Comparison of ENCODE assay signal across 9 cellular contexts in the genomic region with DNA sequence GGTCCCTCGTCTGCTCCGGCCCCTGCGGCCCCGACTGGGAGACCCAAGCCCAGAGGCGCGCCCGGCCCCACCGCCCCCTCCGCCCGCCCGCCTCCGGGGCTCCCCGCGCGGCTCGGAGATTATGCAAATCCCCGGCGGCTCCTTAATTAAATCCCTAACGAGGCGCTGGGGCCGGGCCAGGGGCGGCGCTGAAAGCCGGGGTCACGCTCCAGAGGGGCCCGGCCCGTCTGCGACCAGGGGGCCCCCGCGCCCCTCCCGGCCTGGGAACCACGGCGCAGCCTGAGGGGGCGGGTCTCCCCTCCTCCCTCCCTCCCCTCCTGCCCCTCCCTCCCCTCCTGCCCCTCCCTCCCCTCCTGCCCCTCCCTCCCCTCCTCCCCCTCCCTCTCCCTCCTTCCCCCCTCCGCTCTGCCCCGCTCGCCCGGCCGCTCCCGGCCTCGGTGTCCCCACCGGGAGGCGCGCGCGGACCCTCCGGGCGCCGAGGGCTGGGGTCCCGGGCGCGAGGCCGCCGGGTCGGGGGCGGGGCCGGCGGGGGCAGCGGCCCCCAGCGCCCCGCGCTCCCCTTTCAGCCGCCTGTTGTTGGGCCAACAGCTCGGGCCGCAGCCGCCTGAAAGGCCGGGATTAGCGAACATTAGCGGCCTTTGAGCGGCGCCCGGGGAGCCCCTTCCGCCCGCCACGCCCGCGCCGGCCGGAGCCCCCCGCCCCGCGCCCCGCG. TPM values are rescaled to one million over a fixed set of nuclear protein-coding genes. Genes with fewer than 3 reads are reported as not detected.
DNase-seq lines count a peak whose midpoint lies in the region; ATAC-seq and TF ChIP-seq lines count a peak whose summit lies in the region.
"Had no signal": no experiment of that assay in that cellular context is flagged by ENCODE, and none has a peak within 500 bp of the region (broad histone marks: within the 10 kb centered on the region; RNA-seq: fewer than 3 reads in every experiment).

No MANE protein-coding gene starts in this region.

- CTCF ChIA-PET in GM10248 (lab: Yijun Ruan, JAX) (interaction anchor here (1.0 to 1.4 kb wide), 4 partner anchors 11 to 42 kb away, joined by 3 to 5 read pairs (median 4); no protein-coding TSS in a partner anchor), RWPE1 (lab: Yijun Ruan, JAX) (interaction anchor here (1.2 kb wide), 1 partner anchor 14 kb away, joined by 3 read pairs; no protein-coding TSS in a partner anchor)

- 1 to 2% methylated on average over 79 to 82 of the region's 84 CpGs for WGBS in sigmoid colon, 2 donors

- no peaks in the 10 kb centered on the region for H3K36me3 ChIP-seq in sigmoid colon

- H3K4me1 ChIP-seq in sigmoid colon = peaks cover 4 to 24% (median 22%) of the 10 kb centered on the region in 4 donors

- ATAC-seq in GM21825 (IDR thresholded peaks at IDR 0.05; ENCODE audit: unreplicated experiment) = no peak
- no peak for ATAC-seq in HG03521 (IDR thresholded peaks at IDR 0.05; ENCODE audit: unreplicated experiment)

- intact Hi-C loops in sigmoid colon (cut with DNase I) = no loop called here
- intact Hi-C loops in posterior vena cava (cut with DNase I) = no loop called here

- TF ChIP-seq EP300 in sigmoid colon (IDR thresholded peaks at IDR 0.05) = no peak

- TF ChIP-seq CTCF in GM10248 (IDR thresholded peaks at IDR 0.05; ENCODE audit: control extremely low read depth, extremely low read depth, low read depth, missing control alignments) (peak; percentile 11), RWPE1 (conservative IDR thresholded peaks at IDR 0.05; ENCODE audit: low read depth) (no peak), sigmoid colon (IDR thresholded peaks at IDR 0.05) (no peak)

- peak overlapping the region in 3 of 4 donors; percentile 38 to 46 (median 42) for H3K4me3 ChIP-seq in sigmoid colon

- H3K27me3 ChIP-seq in sigmoid colon = peaks cover 23 to 67% (median 46%) of the 10 kb centered on the region in 3 donors

- TF ChIP-seq POLR2A in sigmoid colon (IDR thresholded peaks at IDR 0.05) = no peak

- DNase-seq in GM10248 (ENCODE audit: extremely low spot score) (no peak), RWPE1 (ENCODE audit: low spot score) (no peak), germinal center (ENCODE audit: low spot score) (peak; percentile 78), sigmoid colon (no peak), posterior vena cava (ENCODE audit: low spot score) (no peak), NCI-H510A (lab: John Stamatoyannopoulos, UW) (no peak)
- DNase-seq: NCI-H1092 had no signal

- H3K9me3 ChIP-seq in sigmoid colon = no peaks in the 10 kb centered on the region

- POLR2A ChIA-PET in GM10248 (lab: Yijun Ruan, JAX) (no interaction called here), RWPE1 (lab: Yijun Ruan, JAX; ENCODE audit: low non-redundant PET) (no interaction called here)

- peak overlapping the region; percentile 81 for H3K27ac ChIP-seq in RWPE1
- H3K27ac ChIP-seq in sigmoid colon = no peak overlapping the region

RNA-seq across cellular contexts. Expression of a gene that starts 25.9 kb away (rescaled TPM):
- under 1 TPM; 0.16 to 0.83 (median 0.56) TPM for total RNA-seq in sigmoid colon
- polyA plus RNA-seq in sigmoid colon = 10 to 100 TPM in 1 of 3 donors, 1 to 10 TPM in 2; 3.7 to 14.0 (median 6.0) TPM
- total RNA-seq in posterior vena cava = 1 to 10 TPM; 2.1 to 2.4 TPM

RNA-seq across cellular contexts. Expression of a gene that starts 45.9 kb away (rescaled TPM):
- 10 to 100 TPM in 1 of 4 donors, 1 to 10 TPM in 3; 4.3 to 13.0 (median 6.9) TPM for total RNA-seq in sigmoid colon
- 10 to 100 TPM in 2 of 3 donors, 1 to 10 TPM in 1; 4.8 to 55.9 (median 11.8) TPM for polyA plus RNA-seq in sigmoid colon
- 1 to 10 TPM; 5.2 to 9.3 TPM for total RNA-seq in posterior vena cava

RNA-seq across cellular contexts. Expression of a gene that starts 46.1 kb away (rescaled TPM):
- total RNA-seq in sigmoid colon = 10 to 100 TPM; 40.6 to 51.4 (median 49.2) TPM
- polyA plus RNA-seq in sigmoid colon = 10 to 100 TPM; 16.9 to 42.4 (median 18.6) TPM
- total RNA-seq in posterior vena cava = 10 to 100 TPM; 25.1 to 28.1 TPM

RNA-seq across cellular contexts. Expression of a gene that starts 55.1 kb away (rescaled TPM):
- 10 to 100 TPM; 32.3 to 48.9 (median 40.2) TPM for total RNA-seq in sigmoid colon
- polyA plus RNA-seq in sigmoid colon = 10 to 100 TPM; 34.0 to 36.0 (median 35.8) TPM
- total RNA-seq in posterior vena cava = 10 to 100 TPM; 25.6 to 27.9 TPM
